In the genomic region with DNA sequence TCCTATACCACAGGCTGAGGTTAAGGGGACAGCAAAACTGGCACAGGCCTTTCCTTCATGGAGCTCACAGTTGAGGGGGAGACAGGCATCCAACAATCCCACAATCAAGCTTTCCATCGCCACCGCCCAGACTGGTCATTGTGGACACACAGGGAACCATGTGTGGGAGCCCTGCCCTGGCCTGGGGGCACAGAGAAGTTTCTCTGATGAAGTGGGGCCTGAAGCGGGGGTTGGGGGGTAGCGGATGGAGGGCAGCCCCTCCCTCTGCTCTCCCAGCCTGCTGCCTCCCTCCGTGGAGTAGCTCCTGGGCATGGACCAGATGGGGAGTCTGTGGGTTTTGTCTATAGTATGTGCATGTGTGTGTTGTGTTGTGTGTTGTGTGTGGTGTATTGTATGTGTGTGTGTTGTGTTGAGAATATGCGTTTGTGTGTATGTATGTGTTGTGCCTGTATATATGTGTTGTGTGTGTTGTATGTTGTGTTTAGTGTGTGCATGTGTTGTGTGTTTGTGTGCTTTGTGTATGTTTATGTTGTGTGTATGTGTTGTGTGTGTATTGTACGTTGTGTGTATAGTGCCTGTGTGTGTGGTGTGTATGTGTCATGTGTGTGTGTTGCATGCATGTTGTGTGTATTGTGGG, we compare ENCODE assay signal across 1 cellular context.
TF ChIP-seq lines count a peak whose summit lies in the region.

No MANE protein-coding gene starts in this region.

TF ChIP-seq in SK-N-SH, 30 proteins besides CTCF, POLR2A, EP300 and RAD21 (continued from another document):
- no peak for TF ChIP-seq SMC3 (IDR thresholded peaks at IDR 0.05; ENCODE audit: low read depth, low read length)
